In genomic region chr2:190477563-190478454, GRCh38 we compare ENCODE assay signal across 11 cellular contexts.
DNase-seq lines count a peak whose midpoint lies in the region; ATAC-seq and FAIRE-seq lines count a peak whose summit lies in the region.
"Had no signal": no experiment of that assay in that cellular context is flagged by ENCODE, and none has a peak within 500 bp of the region (broad histone marks: within the 10 kb centered on the region; RNA-seq: fewer than 3 reads in every experiment).

No MANE protein-coding gene starts in this region.

- H3K9ac ChIP-seq in endocrine pancreas (ENCODE audit: control insufficient read depth, insufficient read depth, low read length): peak overlapping the region; percentile 60

- H3K9me3 ChIP-seq in endocrine pancreas (ENCODE audit: control insufficient read depth, low read length): no peaks in the 10 kb centered on the region

- no peaks in the 10 kb centered on the region for H3K4me1 ChIP-seq in endocrine pancreas (ENCODE audit: control insufficient read depth, insufficient read depth, low read length)

- no peaks in the 10 kb centered on the region for H3K27me3 ChIP-seq in endocrine pancreas (ENCODE audit: control insufficient read depth, insufficient read depth, low read length)

- no peak overlapping the region for H3K4me3 Mint-ChIP-seq in activated naive CD8-positive, alpha-beta T cell
- H3K4me3 Mint-ChIP-seq in activated naive CD8-positive, alpha-beta T cell treated with anti-CD3 and anti-CD28 coated beads, Interleukin-2, amount 50 U/mL, for 24 hours: no peak overlapping the region

- FAIRE-seq in GM19239 (lab: Jason Lieb, UNC): no peak

- peaks cover 13% of the 10 kb centered on the region for H3K36me3 Mint-ChIP-seq in activated naive CD8-positive, alpha-beta T cell
- H3K36me3 Mint-ChIP-seq in activated naive CD8-positive, alpha-beta T cell treated with anti-CD3 and anti-CD28 coated beads, Interleukin-2, amount 50 U/mL, for 24 hours (ENCODE audit: low read depth): peaks cover 18% of the 10 kb centered on the region

- no peaks in the 10 kb centered on the region for H3K9me3 Mint-ChIP-seq in activated naive CD8-positive, alpha-beta T cell (ENCODE audit: low read depth)
- H3K9me3 Mint-ChIP-seq in activated naive CD8-positive, alpha-beta T cell treated with anti-CD3 and anti-CD28 coated beads, Interleukin-2, amount 50 U/mL, for 24 hours: no peaks in the 10 kb centered on the region

- H3K27ac Mint-ChIP-seq in activated naive CD8-positive, alpha-beta T cell: peak overlapping the region; percentile 61
- H3K27ac Mint-ChIP-seq in activated naive CD8-positive, alpha-beta T cell treated with anti-CD3 and anti-CD28 coated beads, Interleukin-2, amount 50 U/mL, for 24 hours: no peak overlapping the region

- DNase-seq in activated naive CD8-positive, alpha-beta T cell treated with anti-CD3 and anti-CD28 coated beads, Interleukin-2, amount 50 U/mL, for 24 hours: no peak
- DNase-seq in midbrain (lab: John Stamatoyannopoulos, UW) (peak; percentile 77), GM19239 (ENCODE audit: insufficient read length, low spot score) (no peak)
- DNase-seq in activated CD4-positive, CD25-positive, alpha-beta regulatory T cell treated with anti-CD3 and anti-CD28 coated beads, Interleukin-2, amount 50 U/mL, for 72 hours: no peak
- DNase-seq: activated effector memory CD4-positive, alpha-beta T cell treated with Interleukin-2 at 50 U/mL for 16 hours; glutamatergic neuron; SW 1271 had no signal

- H3K4me3 ChIP-seq in endocrine pancreas (ENCODE audit: control insufficient read depth, insufficient read depth, low read length): peak overlapping the region; percentile 81

- H3K36me3 ChIP-seq in endocrine pancreas (ENCODE audit: control insufficient read depth, insufficient read depth, low read length): peaks cover 3% of the 10 kb centered on the region

- no peak for ATAC-seq in activated naive CD8-positive, alpha-beta T cell treated with anti-CD3 and anti-CD28 coated beads, Interleukin-2, amount 50 U/mL, for 24 hours
- ATAC-seq in GM19397 (IDR thresholded peaks at IDR 0.05; ENCODE audit: unreplicated experiment) (no peak), GM21360 (IDR thresholded peaks at IDR 0.05; ENCODE audit: unreplicated experiment) (no peak)

- H3K4me1 Mint-ChIP-seq in activated naive CD8-positive, alpha-beta T cell (ENCODE audit: low read depth): peaks cover 31% of the 10 kb centered on the region
- H3K4me1 Mint-ChIP-seq in activated naive CD8-positive, alpha-beta T cell treated with anti-CD3 and anti-CD28 coated beads, Interleukin-2, amount 50 U/mL, for 24 hours: peaks cover 1% of the 10 kb centered on the region

- no peaks in the 10 kb centered on the region for H3K27me3 Mint-ChIP-seq in activated naive CD8-positive, alpha-beta T cell
- no peaks in the 10 kb centered on the region for H3K27me3 Mint-ChIP-seq in activated naive CD8-positive, alpha-beta T cell treated with anti-CD3 and anti-CD28 coated beads, Interleukin-2, amount 50 U/mL, for 24 hours
